In the genomic region with DNA sequence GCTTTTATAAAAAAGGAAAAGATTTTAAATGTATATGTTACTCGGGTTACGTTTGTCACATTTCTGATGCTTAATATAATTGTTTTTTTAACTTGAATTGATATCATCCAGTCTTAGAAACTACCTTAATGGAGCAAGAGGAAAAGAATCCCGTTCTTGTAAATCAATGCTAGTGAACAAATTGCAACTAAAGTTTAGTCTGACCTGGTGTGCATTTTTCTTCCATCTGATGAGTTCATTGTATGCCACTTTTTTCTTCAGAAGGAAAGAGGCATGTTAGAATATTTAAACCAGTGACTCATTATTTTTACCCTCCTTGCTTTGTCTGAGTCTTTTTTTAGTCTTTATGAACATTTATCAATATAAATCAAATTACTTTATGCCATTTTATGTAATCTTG, we compare ENCODE assay signal across 9 cellular contexts. TPM values are rescaled to one million over a fixed set of nuclear protein-coding genes. Genes with fewer than 3 reads are reported as not detected.
DNase-seq lines count a peak whose midpoint lies in the region; ATAC-seq and TF ChIP-seq lines count a peak whose summit lies in the region.
"Had no signal": no experiment of that assay in that cellular context is flagged by ENCODE, and none has a peak within 500 bp of the region (broad histone marks: within the 10 kb centered on the region; RNA-seq: fewer than 3 reads in every experiment).

No MANE protein-coding gene starts in this region.

- H3K9me3 ChIP-seq in right cardiac atrium (ENCODE audit: control insufficient read depth, low read length) (no peaks in the 10 kb centered on the region), smooth muscle cell (replicated peaks; ENCODE audit: low read depth) (no peaks in the 10 kb centered on the region)

- POLR2A ChIA-PET in WTC11 (lab: Charles Lee), result interaction anchor here (1.2 kb wide), 2 partner anchors 44 to 176 kb away, joined by 3 to 8 read pairs; no protein-coding TSS in a partner anchor
- POLR2A ChIA-PET in HEK293T (lab: Yijun Ruan, JAX), result interaction anchor here (1.2 to 1.7 kb wide), 2 partner anchors 99 to 176 kb away, joined by 4 to 5 read pairs; no protein-coding TSS in a partner anchor

- peaks cover 49% of the 10 kb centered on the region for H4K20me1 ChIP-seq in smooth muscle cell (ENCODE audit: low read depth)

- intact Hi-C loops in right cardiac atrium (cut with DNase I), result loop anchor here in 1 of 4 donors (5.0 kb wide), 1 partner anchor 170 kb away; no protein-coding TSS in a partner anchor

- peaks cover 60% of the 10 kb centered on the region for H3K4me1 Mint-ChIP-seq in HFFc6 (ENCODE audit: low read depth)
- H3K4me1 Mint-ChIP-seq in WTC11, result peaks cover 36% of the 10 kb centered on the region

- peaks cover 6% of the 10 kb centered on the region for H3K36me3 ChIP-seq in smooth muscle cell (ENCODE audit: low read depth)

- CTCF ChIA-PET in WTC11 (lab: Charles Lee), result interaction anchor here (1.0 to 3.0 kb wide), 6 partner anchors 9 to 183 kb away, joined by 3 to 30 read pairs (median 7); no protein-coding TSS in a partner anchor
- CTCF ChIA-PET in HEK293T (lab: Yijun Ruan, JAX), result interaction anchor here (3.6 kb wide), 1 partner anchor 176 kb away, joined by 17 read pairs; no protein-coding TSS in a partner anchor

- H3F3A ChIP-seq in smooth muscle cell (ENCODE audit: low read depth), result peaks cover 30% of the 10 kb centered on the region

- H3K4me2 ChIP-seq in smooth muscle cell, result peak overlapping the region; percentile 96

- H3K79me2 ChIP-seq in smooth muscle cell (ENCODE audit: low read depth), result peaks cover 67% of the 10 kb centered on the region

- WGBS in right cardiac atrium, result 33% methylated on average over 3 of the region's 3 CpGs
- 21% methylated on average over 3 of the region's 3 CpGs for WGBS in smooth muscle cell (ENCODE audit: low lambda C conversion rate)

- H3K9me3 Mint-ChIP-seq in HFFc6 (no peaks in the 10 kb centered on the region), WTC11 (no peaks in the 10 kb centered on the region)

- H3K4me3 ChIP-seq in right cardiac atrium (ENCODE audit: low read length) (peak overlapping the region; percentile 68), smooth muscle cell (peak overlapping the region; percentile 95)

- H3K4me3 Mint-ChIP-seq in HFFc6 (peak overlapping the region; percentile 98), WTC11 (peak overlapping the region; percentile 82)

- H3K27me3 Mint-ChIP-seq in HFFc6 (ENCODE audit: insufficient read depth) (no peaks in the 10 kb centered on the region; the same call in 1 of the 2 replicates), WTC11 (ENCODE audit: low read depth) (no peaks in the 10 kb centered on the region)

- H3K36me3 Mint-ChIP-seq in HFFc6 (ENCODE audit: low read depth) (peaks cover 30% of the 10 kb centered on the region), WTC11 (peaks cover 6% of the 10 kb centered on the region)

- H3K27ac ChIP-seq in right cardiac atrium (ENCODE audit: low read length) (no peak overlapping the region), smooth muscle cell (ENCODE audit: low read depth) (peak overlapping the region; percentile 93)

- H2AFZ ChIP-seq in smooth muscle cell (ENCODE audit: low read depth), result no peak overlapping the region

- TF ChIP-seq CTCF in HFFc6 (IDR thresholded peaks at IDR 0.05) (no peak), WTC11 (IDR thresholded peaks at IDR 0.05) (no peak), smooth muscle cell (IDR thresholded peaks at IDR 0.05; ENCODE audit: borderline replicate concordance, insufficient read depth, poor library complexity, severe bottlenecking) (no peak)

- DNase-seq in HFFc6 (no peak), WTC11 (ENCODE audit: low spot score) (no peak), right cardiac atrium (no peak), smooth muscle cell (lab: John Stamatoyannopoulos, UW; ENCODE audit: unreplicated experiment) (no peak), NCI-H526 treated with DMSO at 0.1 percent for 48 hours (lab: John Stamatoyannopoulos, UW) (no peak), HEK293T (ENCODE audit: extremely low spot score) (no peak)

- peak overlapping the region; percentile 90 for H3K9ac ChIP-seq in smooth muscle cell (ENCODE audit: low read depth)

- no peaks in the 10 kb centered on the region for H3K27me3 ChIP-seq in right cardiac atrium (ENCODE audit: control insufficient read depth, insufficient read depth)
- H3K27me3 ChIP-seq in smooth muscle cell (ENCODE audit: low read depth), result no peaks in the 10 kb centered on the region

- H3K27ac Mint-ChIP-seq in HFFc6, result peak overlapping the region; percentile 96
- no peak overlapping the region for H3K27ac Mint-ChIP-seq in WTC11

- ATAC-seq in WTC11 (no peak), right cardiac atrium (no peak), HG03469 (IDR thresholded peaks at IDR 0.05; ENCODE audit: unreplicated experiment) (no peak), HG02938 (IDR thresholded peaks at IDR 0.05; ENCODE audit: unreplicated experiment) (no peak)

- no peaks in the 10 kb centered on the region for H3K4me1 ChIP-seq in right cardiac atrium (ENCODE audit: control insufficient read depth, insufficient read depth, low read length)
- H3K4me1 ChIP-seq in smooth muscle cell (ENCODE audit: low read depth), result peaks cover 39% of the 10 kb centered on the region

TF ChIP-seq in WTC11, 78 proteins besides CTCF, POLR2A, EP300 and RAD21 (continues in another document):
- TF ChIP-seq TCF7 (CRISPR knock-in tag; IDR thresholded peaks at IDR 0.05; ENCODE audit: low read depth) (no peak), NFYB (CRISPR knock-in tag; conservative IDR thresholded peaks at IDR 0.05; ENCODE audit: low read depth) (no peak)
- TF ChIP-seq, protein P1, sequence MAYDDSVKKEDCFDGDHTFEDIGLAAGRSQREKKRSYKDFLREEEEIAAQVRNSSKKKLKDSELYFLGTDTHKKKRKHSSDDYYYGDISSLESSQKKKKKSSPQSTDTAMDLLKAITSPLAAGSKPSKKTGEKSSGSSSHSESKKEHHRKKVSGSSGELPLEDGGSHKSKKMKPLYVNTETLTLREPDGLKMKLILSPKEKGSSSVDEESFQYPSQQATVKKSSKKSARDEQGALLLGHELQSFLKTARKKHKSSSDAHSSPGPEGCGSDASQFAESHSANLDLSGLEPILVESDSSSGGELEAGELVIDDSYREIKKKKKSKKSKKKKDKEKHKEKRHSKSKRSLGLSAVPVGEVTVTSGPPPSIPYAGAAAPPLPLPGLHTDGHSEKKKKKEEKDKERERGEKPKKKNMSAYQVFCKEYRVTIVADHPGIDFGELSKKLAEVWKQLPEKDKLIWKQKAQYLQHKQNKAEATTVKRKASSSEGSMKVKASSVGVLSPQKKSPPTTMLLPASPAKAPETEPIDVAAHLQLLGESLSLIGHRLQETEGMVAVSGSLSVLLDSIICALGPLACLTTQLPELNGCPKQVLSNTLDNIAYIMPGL (CRISPR knock-in tag; IDR thresholded peaks at IDR 0.05), result no peak

TF ChIP-seq in HEK293T, 16 proteins besides CTCF, POLR2A, EP300 and RAD21:
- TF ChIP-seq, protein P2, sequence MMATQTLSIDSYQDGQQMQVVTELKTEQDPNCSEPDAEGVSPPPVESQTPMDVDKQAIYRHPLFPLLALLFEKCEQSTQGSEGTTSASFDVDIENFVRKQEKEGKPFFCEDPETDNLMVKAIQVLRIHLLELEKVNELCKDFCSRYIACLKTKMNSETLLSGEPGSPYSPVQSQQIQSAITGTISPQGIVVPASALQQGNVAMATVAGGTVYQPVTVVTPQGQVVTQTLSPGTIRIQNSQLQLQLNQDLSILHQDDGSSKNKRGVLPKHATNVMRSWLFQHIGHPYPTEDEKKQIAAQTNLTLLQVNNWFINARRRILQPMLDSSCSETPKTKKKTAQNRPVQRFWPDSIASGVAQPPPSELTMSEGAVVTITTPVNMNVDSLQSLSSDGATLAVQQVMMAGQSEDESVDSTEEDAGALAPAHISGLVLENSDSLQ (IDR thresholded peaks at IDR 0.05), result no peak
- TF ChIP-seq HDGF (IDR thresholded peaks at IDR 0.05; ENCODE audit: borderline replicate concordance) (no peak), SP1 (IDR thresholded peaks at IDR 0.05) (no peak), NFRKB (IDR thresholded peaks at IDR 0.05) (no peak), FOXA1 (IDR thresholded peaks at IDR 0.05) (no peak), BHLHE40 (IDR thresholded peaks at IDR 0.05; ENCODE audit: borderline replicate concordance) (no peak), ZNF384 (IDR thresholded peaks at IDR 0.05) (no peak), FOXK2 (IDR thresholded peaks at IDR 0.05) (no peak), TARDBP (IDR thresholded peaks at IDR 0.05) (no peak), SUZ12 (IDR thresholded peaks at IDR 0.05) (no peak), L3MBTL2 (conservative IDR thresholded peaks at IDR 0.05) (no peak), ELF4 (IDR thresholded peaks at IDR 0.05) (no peak), ARNT (IDR thresholded peaks at IDR 0.05) (no peak), FOXM1 (IDR thresholded peaks at IDR 0.05; ENCODE audit: borderline replicate concordance) (no peak), LEF1 (IDR thresholded peaks at IDR 0.05; ENCODE audit: borderline replicate concordance) (no peak), CTBP1 (IDR thresholded peaks at IDR 0.05; ENCODE audit: borderline replicate concordance) (no peak)

RNA-seq across cellular contexts. Expression of gene NET1, which starts 34.7 kb away (rescaled TPM):
- 10 to 100 TPM; 65.1 to 92.9 (median 86.6) TPM for total RNA-seq in HFFc6 (2021; fragmentation: NEBNext Ultra II Directional; extraction: Animal tissue kit (Norgen Biotek cat#: 25700))
- total RNA-seq in WTC11 (2021) (85.4 to 100 TPM (median 97.4 TPM) in 3 replicates), right cardiac atrium (10 to 100 TPM; 16.2 to 26.6 (median 20.8) TPM), smooth muscle cell (123 and 131 TPM in 2 replicates)
- polyA plus RNA-seq in right cardiac atrium (6.7 TPM), smooth muscle cell (49.5 and 83.1 TPM in 2 replicates)

RNA-seq across cellular contexts. Expression of gene TUBAL3, which starts 42.4 kb away (rescaled TPM):
- total RNA-seq in HFFc6 (2021; fragmentation: NEBNext Ultra II Directional; extraction: Animal tissue kit (Norgen Biotek cat#: 25700)), result not detected
- total RNA-seq in WTC11 (2021) (0.15 to 0.25 TPM in 2 of 3 replicates, not detected in the other), right cardiac atrium (1 to 10 TPM in 3 of 4 donors, under 1 TPM in 1; 0.66 to 1.7 (median 1.0) TPM), smooth muscle cell (not detected in 2 replicates)
- polyA plus RNA-seq in right cardiac atrium (0.43 TPM), smooth muscle cell (not detected in 2 replicates)
- total RNA-seq: dermis microvascular lymphatic vessel endothelial cell had no signal

RNA-seq across cellular contexts. Expression of gene CALML5, which starts 52.3 kb away (rescaled TPM):
- total RNA-seq in HFFc6 (2021; fragmentation: NEBNext Ultra II Directional; extraction: Animal tissue kit (Norgen Biotek cat#: 25700)), result not detected
- 0.23 TPM in 1 of 3 replicates, not detected in the others for total RNA-seq in WTC11 (2021)
- total RNA-seq in right cardiac atrium, result not detected
- polyA plus RNA-seq in right cardiac atrium, result not detected
- total RNA-seq in smooth muscle cell, result 15.1 and 24.3 TPM in 2 replicates
- polyA plus RNA-seq in smooth muscle cell, result 16.5 and 18.1 TPM in 2 replicates
- total RNA-seq: dermis microvascular lymphatic vessel endothelial cell had no signal

Comparison
In these comparisons a context has a peak if more than half of its experiments do, and no peak if none do; other contexts are left out.
1. RNA of gene CALML5, which starts 52.3 kb away (total RNA-seq): 15.1 to 24.3 TPM in smooth muscle cell; 0.23 TPM in WTC11, not detected in HFFc6 and not detected in right cardiac atrium; every median in the first group is over 10 times any median in the second.